ENCODE assay signal across 11 cellular contexts in the genomic region with DNA sequence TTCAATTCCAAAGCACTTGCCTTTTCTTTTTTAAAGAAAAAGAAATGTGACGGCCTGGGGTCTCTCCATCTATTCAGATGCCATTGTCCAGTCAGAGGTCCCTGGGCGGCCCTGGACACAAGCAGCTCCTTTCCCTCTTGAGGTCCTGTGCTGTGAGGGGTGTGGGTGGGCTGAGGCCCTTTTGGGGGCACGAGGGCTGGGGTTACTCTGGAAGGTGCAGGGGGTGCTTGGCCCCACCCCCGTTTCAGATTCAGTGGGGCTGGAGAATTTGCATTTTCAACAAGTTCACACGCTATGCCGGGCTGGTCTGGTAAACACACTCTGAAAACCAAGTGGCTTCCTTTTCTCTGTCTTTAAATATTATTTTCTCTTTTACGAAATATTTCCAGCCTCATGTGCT.
A peak's percentile ranks its signal among the peaks of the same experiment; 100 is the strongest.
DNase-seq lines count a peak whose midpoint lies in the region; ATAC-seq and TF ChIP-seq lines count a peak whose summit lies in the region.
"Had no signal": no experiment of that assay in that cellular context is flagged by ENCODE, and none has a peak within 500 bp of the region (broad histone marks: within the 10 kb centered on the region; RNA-seq: fewer than 3 reads in every experiment).

No MANE protein-coding gene starts in this region.

- intact Hi-C loops in upper lobe of right lung (cut with DNase I), result no loop called here

- ATAC-seq in GM19035 (IDR thresholded peaks at IDR 0.05; ENCODE audit: unreplicated experiment), result peak; percentile 57
- ATAC-seq in GM21737 (IDR thresholded peaks at IDR 0.05; ENCODE audit: unreplicated experiment), result peak; percentile 35
- peak; percentile 31 for ATAC-seq in HG03442 (IDR thresholded peaks at IDR 0.05; ENCODE audit: unreplicated experiment)
- ATAC-seq in upper lobe of right lung, result no peak
- ATAC-seq in effector memory CD8-positive, alpha-beta T cell (replicated peaks), result no peak

- no peak overlapping the region for H3K27ac Mint-ChIP-seq in effector memory CD8-positive, alpha-beta T cell

- no peaks in the 10 kb centered on the region for H3K36me3 Mint-ChIP-seq in effector memory CD8-positive, alpha-beta T cell (ENCODE audit: insufficient read depth)

- H3K27ac ChIP-seq in upper lobe of right lung, result no peak overlapping the region
- H3K27ac ChIP-seq: GM23248 had no signal

- no peak overlapping the region for H3K4me3 ChIP-seq in upper lobe of right lung
- H3K4me3 ChIP-seq: GM23248 had no signal

- H3K4me1 Mint-ChIP-seq in effector memory CD8-positive, alpha-beta T cell (ENCODE audit: low read depth in 2 of 2), result no peaks in the 10 kb centered on the region

- TF ChIP-seq CTCF in upper lobe of right lung (IDR thresholded peaks at IDR 0.05), result no peak

- peaks cover 19% of the 10 kb centered on the region for H3K4me1 ChIP-seq in upper lobe of right lung

- peak; percentile 45 for DNase-seq in upper lobe of right lung
- no peak for DNase-seq in GDM1 (lab: John Stamatoyannopoulos, UW)
- DNase-seq in AG20443 (ENCODE audit: low spot score), result no peak
- no peak for DNase-seq in effector memory CD8-positive, alpha-beta T cell
- DNase-seq: dermis blood vessel endothelial cell, GM23248, MV-4-11, NCI-H446 had no signal

- H3K9me3 Mint-ChIP-seq in effector memory CD8-positive, alpha-beta T cell, result no peaks in the 10 kb centered on the region

- H3K4me3 Mint-ChIP-seq in effector memory CD8-positive, alpha-beta T cell, result no peak overlapping the region

- no peaks in the 10 kb centered on the region for H3K9me3 ChIP-seq in upper lobe of right lung

- H3K27me3 ChIP-seq in upper lobe of right lung, result no peaks in the 10 kb centered on the region

- H3K27me3 Mint-ChIP-seq in effector memory CD8-positive, alpha-beta T cell, result peaks cover 36 to 47% of the 10 kb centered on the region in 2 donors

- H3K36me3 ChIP-seq in upper lobe of right lung, result no peaks in the 10 kb centered on the region

Comparison
In these comparisons a context has a peak if more than half of its experiments do, and no peak if none do; other contexts are left out.
1. ATAC-seq: peak in GM19035 (single experiment), GM21737 (single experiment) and HG03442 (single experiment); none in upper lobe of right lung (single experiment) and effector memory CD8-positive, alpha-beta T cell (single experiment).